ENCODE assay signal across 8 cellular contexts in genomic region chr15:77070500-77071337, GRCh38. TPM values are rescaled to one million over a fixed set of nuclear protein-coding genes. Genes with fewer than 3 reads are reported as not detected.
A peak's percentile ranks its signal among the peaks of the same experiment; 100 is the strongest.
DNase-seq lines count a peak whose midpoint lies in the region; ATAC-seq, FAIRE-seq and TF ChIP-seq lines count a peak whose summit lies in the region.

Gene TSPAN3 (minus strand): TSS chr15:77071109. CDS start chr15:77070954, 155 bp downstream.

- H3K36me3 Mint-ChIP-seq in activated T-helper 17 cell treated with anti-CD3 and anti-CD28 coated beads, Interleukin-2, amount 50 U/mL, for 72 hours (ENCODE audit: low read depth): no peaks in the 10 kb centered on the region
- H3K36me3 Mint-ChIP-seq in naive thymus-derived CD4-positive, alpha-beta T cell: peaks cover 0 to 2% (median 0%) of the 10 kb centered on the region in 5 donors
- H3K36me3 Mint-ChIP-seq in stimulated activated memory B cell treated with anti-CD40 and anti-IgM and Interleukin-4, amounts not matched to agents 10 μg/mL and 1 μg/mL and 100 μg/mL, for 72 hours: peaks cover 7% of the 10 kb centered on the region

- H3K4me3 Mint-ChIP-seq in activated T-helper 17 cell treated with anti-CD3 and anti-CD28 coated beads, Interleukin-2, amount 50 U/mL, for 72 hours: peak within 1 kb of the TSS; percentile 68
- peak within 1 kb of the TSS; percentile 81 to 90 (median 86) for H3K4me3 Mint-ChIP-seq in naive thymus-derived CD4-positive, alpha-beta T cell
- H3K4me3 Mint-ChIP-seq in stimulated activated memory B cell treated with anti-CD40 and anti-IgM and Interleukin-4, amounts not matched to agents 10 μg/mL and 1 μg/mL and 100 μg/mL, for 72 hours: peak within 1 kb of the TSS; percentile 81

- H3K9me3 ChIP-seq in fibroblast of lung (ENCODE audit: control insufficient read depth, insufficient read depth, low read depth, low read length): no peaks in the 10 kb centered on the region
- no peaks in the 10 kb centered on the region for H3K9me3 ChIP-seq in naive thymus-derived CD4-positive, alpha-beta T cell (ENCODE audit: control insufficient read depth in 2 of 3, low read length in 3 of 3)

- FAIRE-seq in H54 (lab: Jason Lieb, UNC): no peak

- peak; percentile 97 for TF ChIP-seq POLR2A in H54 (IDR thresholded peaks at IDR 0.05; ENCODE audit: low read depth, low read length)

- peak within 1 kb of the TSS; percentile 70 for H2AFZ ChIP-seq in fibroblast of lung (ENCODE audit: low read length)

- POLR2A ChIA-PET in RWPE1 (lab: Yijun Ruan, JAX; ENCODE audit: low non-redundant PET): interaction anchor here (0.6 kb wide), 1 partner anchor 49 kb away, joined by 3 read pairs; no protein-coding TSS in a partner anchor
- POLR2A ChIA-PET in naive thymus-derived CD4-positive, alpha-beta T cell (lab: Charles Lee): interaction anchor here (0.6 to 1.3 kb wide), 5 partner anchors 10 to 155 kb away, joined by 3 to 5 read pairs (median 4); no protein-coding TSS in a partner anchor

- peak within 1 kb of the TSS; percentile 4 for H3K27ac Mint-ChIP-seq in activated T-helper 17 cell treated with anti-CD3 and anti-CD28 coated beads, Interleukin-2, amount 50 U/mL, for 72 hours
- peak within 1 kb of the TSS; percentile 54 to 93 (median 80) for H3K27ac Mint-ChIP-seq in naive thymus-derived CD4-positive, alpha-beta T cell
- peak within 1 kb of the TSS; percentile 76 for H3K27ac Mint-ChIP-seq in stimulated activated memory B cell treated with anti-CD40 and anti-IgM and Interleukin-4, amounts not matched to agents 10 μg/mL and 1 μg/mL and 100 μg/mL, for 72 hours

- no peaks in the 10 kb centered on the region for H4K20me1 ChIP-seq in fibroblast of lung (ENCODE audit: control insufficient read depth, extremely low read depth, insufficient read depth, low read length)

- peaks cover 41% of the 10 kb centered on the region for H3K79me2 ChIP-seq in fibroblast of lung (ENCODE audit: control insufficient read depth, insufficient read depth, low read length)

- peak within 1 kb of the TSS; percentile 94 for H3K4me2 ChIP-seq in fibroblast of lung (ENCODE audit: extremely low read depth, insufficient read depth, low read length)

- DNase-seq in EL: peak; percentile 91
- DNase-seq in H54 (ENCODE audit: insufficient read length, low spot score): peak; percentile 67
- peak; percentile 96 for DNase-seq in LoVo (ENCODE audit: low spot score)
- peak; percentile 96 for DNase-seq in RWPE1 (ENCODE audit: low spot score)
- DNase-seq in fibroblast of lung (ENCODE audit: low read depth in 2 of 2): peak; percentile 89 to 91
- DNase-seq in naive thymus-derived CD4-positive, alpha-beta T cell: peak; percentile 88 to 93 (median 92)

- peaks cover 19% of the 10 kb centered on the region for H3K4me1 Mint-ChIP-seq in activated T-helper 17 cell treated with anti-CD3 and anti-CD28 coated beads, Interleukin-2, amount 50 U/mL, for 72 hours
- H3K4me1 Mint-ChIP-seq in naive thymus-derived CD4-positive, alpha-beta T cell: peaks cover 7 to 48% (median 29%) of the 10 kb centered on the region in 7 donors
- peaks cover 50% of the 10 kb centered on the region for H3K4me1 Mint-ChIP-seq in stimulated activated memory B cell treated with anti-CD40 and anti-IgM and Interleukin-4, amounts not matched to agents 10 μg/mL and 1 μg/mL and 100 μg/mL, for 72 hours

- H3K9me3 Mint-ChIP-seq in activated T-helper 17 cell treated with anti-CD3 and anti-CD28 coated beads, Interleukin-2, amount 50 U/mL, for 72 hours: no peaks in the 10 kb centered on the region
- peaks cover 0 to 2% (median 0%) of the 10 kb centered on the region in 11 donors for H3K9me3 Mint-ChIP-seq in naive thymus-derived CD4-positive, alpha-beta T cell
- no peaks in the 10 kb centered on the region for H3K9me3 Mint-ChIP-seq in stimulated activated memory B cell treated with anti-CD40 and anti-IgM and Interleukin-4, amounts not matched to agents 10 μg/mL and 1 μg/mL and 100 μg/mL, for 72 hours

- TF ChIP-seq CTCF in RWPE1 (conservative IDR thresholded peaks at IDR 0.05; ENCODE audit: low read depth) (no peak), fibroblast of lung (conservative IDR thresholded peaks at IDR 0.05 in 1 of 2, IDR thresholded peaks at IDR 0.05 in 1 of 2; ENCODE audit: low read depth in 1 of 2, low read length in 2 of 2) (no peak)

- H3K4me3 ChIP-seq in fibroblast of lung (replicated peaks in 1 of 4; ENCODE audit: control extremely low read depth in 1 of 4, insufficient read depth in 1 of 4, low read depth in 3 of 4, low read length in 4 of 4): peak within 1 kb of the TSS; percentile 80 to 84 (median 83)
- H3K4me3 ChIP-seq in naive thymus-derived CD4-positive, alpha-beta T cell (ENCODE audit: low read length): peak within 1 kb of the TSS; percentile 50

- H3K36me3 ChIP-seq in fibroblast of lung (ENCODE audit: control insufficient read depth, insufficient read depth, low read length): no peaks in the 10 kb centered on the region
- peaks cover 0 to 3% (median 0%) of the 10 kb centered on the region in 3 experiments for H3K36me3 ChIP-seq in naive thymus-derived CD4-positive, alpha-beta T cell (ENCODE audit: control insufficient read depth in 2 of 3, insufficient read depth in 3 of 3, low read length in 3 of 3)

- peak; percentile 99 for ATAC-seq in activated T-helper 17 cell treated with anti-CD3 and anti-CD28 coated beads, Interleukin-2, amount 50 U/mL, for 72 hours (replicated peaks)
- ATAC-seq in naive thymus-derived CD4-positive, alpha-beta T cell: peak; percentile 99
- ATAC-seq in stimulated activated memory B cell treated with anti-CD40 and anti-IgM and Interleukin-4, amounts not matched to agents 10 μg/mL and 1 μg/mL and 100 μg/mL, for 72 hours: peak; percentile 98

- H3K27ac ChIP-seq in RWPE1 (peak within 1 kb of the TSS; percentile 83), fibroblast of lung (ENCODE audit: insufficient read depth, low read length) (peak within 1 kb of the TSS; percentile 77)
- peak within 1 kb of the TSS; percentile 62 for H3K27ac ChIP-seq in naive thymus-derived CD4-positive, alpha-beta T cell (ENCODE audit: low read depth, low read length)

- H3K9ac ChIP-seq in fibroblast of lung (ENCODE audit: insufficient read depth, low read length): peak within 1 kb of the TSS; percentile 81

- intact Hi-C loops in naive thymus-derived CD4-positive, alpha-beta T cell (cut with micrococcal nuclease): loop anchor here (1.0 to 5.0 kb wide), 6 partner anchors 48 to 350 kb away; partner anchors contain the start of genes HMG20A (in 1 of the 2), PEAK1 (in 1 of the 2), PSTPIP1 (in 1 of the 2) and RCN2 (in 1 of the 2)

- CTCF ChIA-PET in RWPE1 (lab: Yijun Ruan, JAX): interaction anchor here (0.5 to 0.6 kb wide), 2 partner anchors 27 to 1166 kb away, joined by 4 to 5 read pairs; no protein-coding TSS in a partner anchor
- CTCF ChIA-PET in naive thymus-derived CD4-positive, alpha-beta T cell (lab: Charles Lee): no interaction called here

- H3K27me3 ChIP-seq in fibroblast of lung (ENCODE audit: control insufficient read depth, insufficient read depth, low read length): peaks cover 3% of the 10 kb centered on the region
- H3K27me3 ChIP-seq in naive thymus-derived CD4-positive, alpha-beta T cell (ENCODE audit: control insufficient read depth in 2 of 2, insufficient read depth in 2 of 2, low read length in 2 of 2): peaks cover 0 to 2% of the 10 kb centered on the region in 2 donors

- no peaks in the 10 kb centered on the region for H3K27me3 Mint-ChIP-seq in activated T-helper 17 cell treated with anti-CD3 and anti-CD28 coated beads, Interleukin-2, amount 50 U/mL, for 72 hours
- H3K27me3 Mint-ChIP-seq in naive thymus-derived CD4-positive, alpha-beta T cell: peaks cover 0 to 23% (median 0%) of the 10 kb centered on the region in 5 donors
- no peaks in the 10 kb centered on the region for H3K27me3 Mint-ChIP-seq in stimulated activated memory B cell treated with anti-CD40 and anti-IgM and Interleukin-4, amounts not matched to agents 10 μg/mL and 1 μg/mL and 100 μg/mL, for 72 hours

- peaks cover 6% of the 10 kb centered on the region for H3K4me1 ChIP-seq in fibroblast of lung (ENCODE audit: control insufficient read depth, extremely low read depth, insufficient read depth, low read length)
- H3K4me1 ChIP-seq in naive thymus-derived CD4-positive, alpha-beta T cell (ENCODE audit: control insufficient read depth in 2 of 2, insufficient read depth in 2 of 2, low read length in 2 of 2): peaks cover 5 to 14% of the 10 kb centered on the region in 2 donors

RNA-seq across cellular contexts. Expression of gene TSPAN3, which starts in this region (rescaled TPM):
- 10 to 100 TPM in 1 of 2 donors, 1 to 10 TPM in 1; 9.6 to 27.6 TPM for total RNA-seq in activated T-helper 17 cell treated with anti-CD3 and anti-CD28 coated beads, Interleukin-2, amount 50 U/mL, for 72 hours
- total RNA-seq in fibroblast of lung: 181 and 225 TPM in 2 replicates
- polyA plus RNA-seq in fibroblast of lung: 308 and 472 TPM in 2 replicates
- 175 and 230 TPM in 2 replicates for polyA plus RNA-seq in fibroblast of lung (2012)
- polyA minus RNA-seq in fibroblast of lung (ENCODE audit: low replicate concordance): 174 and 216 TPM in 2 replicates
- total RNA-seq in naive thymus-derived CD4-positive, alpha-beta T cell: 10 to 100 TPM; 17.5 to 24.4 (median 21.7) TPM
- polyA plus RNA-seq in naive thymus-derived CD4-positive, alpha-beta T cell: 100 to 1,000 TPM in 1 of 2 donors, 10 to 100 TPM in 1; 74.7 to 101 TPM

Comparison
In these comparisons a context has a peak if more than half of its experiments do, and no peak if none do; other contexts are left out.
1. Peak in every context shown above with its lines: DNase-seq, ATAC-seq, H3K4me3 ChIP-seq and H3K27ac ChIP-seq.
2. H3K27ac Mint-ChIP-seq: peak in every context shown above with its lines; median percentile 80 in naive thymus-derived CD4-positive, alpha-beta T cell; 76 in stimulated activated memory B cell treated with anti-CD40 and anti-IgM and Interleukin-4, amounts not matched to agents 10 μg/mL and 1 μg/mL and 100 μg/mL, for 72 hours; 4 in activated T-helper 17 cell treated with anti-CD3 and anti-CD28 coated beads, Interleukin-2, amount 50 U/mL, for 72 hours.